8 cellular contexts compared by ENCODE assay signal in the genomic region with DNA sequence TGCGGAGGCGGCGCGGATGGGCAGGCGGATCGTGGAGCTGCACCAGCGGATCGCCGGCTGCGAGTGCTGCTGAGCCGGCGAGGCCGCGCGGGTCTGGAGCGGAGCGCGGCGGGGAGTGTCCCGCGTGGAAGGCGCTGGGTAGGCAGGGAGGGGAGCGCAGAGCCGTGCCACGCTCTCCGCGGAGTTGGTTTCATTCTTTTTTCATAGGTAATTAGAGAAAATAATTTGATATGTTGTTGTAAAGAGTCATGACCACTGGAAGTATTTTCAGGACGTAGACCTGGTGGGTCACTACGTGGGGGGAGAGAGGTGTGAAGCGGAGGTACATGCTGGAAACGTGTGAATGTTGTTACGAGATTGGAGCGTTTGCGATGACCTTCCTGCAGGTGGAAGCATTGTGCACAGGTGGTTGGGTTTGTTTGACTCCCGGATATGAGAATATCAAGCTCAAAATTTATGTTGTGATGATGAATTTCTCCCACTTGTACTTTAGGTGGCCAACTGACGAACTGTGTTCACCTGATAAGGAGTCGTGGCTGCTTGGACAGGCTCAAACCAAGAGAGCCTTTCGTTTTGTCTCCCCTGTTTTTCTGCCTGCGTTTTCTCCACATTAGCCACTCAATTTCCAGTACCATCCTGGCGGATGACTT. TPM values are rescaled to one million over a fixed set of nuclear protein-coding genes. Genes with fewer than 3 reads are reported as not detected.
DNase-seq lines count a peak whose midpoint lies in the region; ATAC-seq and TF ChIP-seq lines count a peak whose summit lies in the region.

No MANE protein-coding gene starts in this region.

- H3K36me3 ChIP-seq in MM.1S (replicated peaks; ENCODE audit: insufficient read depth, low read length) (no peaks in the 10 kb centered on the region), lower lobe of right lung (peaks cover 7% of the 10 kb centered on the region)

- H3K9ac ChIP-seq in MM.1S (ENCODE audit: low read length): peak overlapping the region; percentile 58; the same call in 1 of the 2 replicates

- H3K4me1 Mint-ChIP-seq in stimulated activated naive B cell treated with anti-CD40 and anti-IgM and Interleukin-4, amounts not matched to agents 10 μg/mL and 1 μg/mL and 100 μg/mL, for 72 hours: peaks cover 35 to 51% of the 10 kb centered on the region in 2 donors

- TF ChIP-seq CTCF in GM13977 (IDR thresholded peaks at IDR 0.05; ENCODE audit: extremely low read depth, insufficient read depth, missing control alignments) (peak; percentile 42), HFF-Myc (IDR thresholded peaks at IDR 0.05; ENCODE audit: low read depth, low read length, missing control alignments) (peak; percentile 38), MM.1S (IDR thresholded peaks at IDR 0.05; ENCODE audit: low read length) (peak; percentile 52), VCaP (conservative IDR thresholded peaks at IDR 0.05) (peak; percentile 75), lower lobe of right lung (IDR thresholded peaks at IDR 0.05) (peak; percentile 41)

- peak overlapping the region; percentile 91 to 93 for H3K4me3 Mint-ChIP-seq in stimulated activated naive B cell treated with anti-CD40 and anti-IgM and Interleukin-4, amounts not matched to agents 10 μg/mL and 1 μg/mL and 100 μg/mL, for 72 hours

- in situ Hi-C loops in GM13977 (cut with MboI; ENCODE audit: low pct_unique_long_range_greater_than_20kb, low sequenced_read_pairs, unreplicated experiment): no loop called here

- peaks cover 18% of the 10 kb centered on the region for H3K79me2 ChIP-seq in MM.1S (ENCODE audit: low read length)

- DNase-seq in GM13977 (ENCODE audit: low spot score) (peak; percentile 76), HFF-Myc (ENCODE audit: extremely low read depth, low read depth) (no peak), MM.1S (peak; percentile 68), cerebellum (ENCODE audit: low spot score) (peak; percentile 62), lower lobe of right lung (no peak), GM03348 (ENCODE audit: low spot score) (no peak)
- DNase-seq in stimulated activated naive B cell treated with anti-CD40 and anti-IgM and Interleukin-4, amounts not matched to agents 10 μg/mL and 1 μg/mL and 100 μg/mL, for 72 hours: peak; percentile 9

- H3K27ac Mint-ChIP-seq in stimulated activated naive B cell treated with anti-CD40 and anti-IgM and Interleukin-4, amounts not matched to agents 10 μg/mL and 1 μg/mL and 100 μg/mL, for 72 hours: peak overlapping the region; percentile 99

- peaks cover 5% of the 10 kb centered on the region; the same call in 1 of the 2 replicates for H3K4me1 ChIP-seq in MM.1S (ENCODE audit: low read length)
- peaks cover 30% of the 10 kb centered on the region for H3K4me1 ChIP-seq in lower lobe of right lung

- peak overlapping the region; percentile 79 for H3K4me3 ChIP-seq in HFF-Myc (replicated peaks; ENCODE audit: low read depth, low read length)
- H3K4me3 ChIP-seq in MM.1S (ENCODE audit: low read length): peak overlapping the region; percentile 68
- H3K4me3 ChIP-seq in lower lobe of right lung: peak overlapping the region; percentile 83

- H3K27ac ChIP-seq in MM.1S (ENCODE audit: low read length) (no peak overlapping the region), VCaP (peak overlapping the region; percentile 93), lower lobe of right lung (peak overlapping the region; percentile 78)

- no peaks in the 10 kb centered on the region for H3K9me2 ChIP-seq in MM.1S (replicated peaks; ENCODE audit: insufficient read depth, low read length)

- peak; percentile 17 to 56 for ATAC-seq in lower lobe of right lung
- ATAC-seq in stimulated activated naive B cell treated with anti-CD40 and anti-IgM and Interleukin-4, amounts not matched to agents 10 μg/mL and 1 μg/mL and 100 μg/mL, for 72 hours (replicated peaks): peak; percentile 24 to 28

- no peaks in the 10 kb centered on the region for H3K9me3 Mint-ChIP-seq in stimulated activated naive B cell treated with anti-CD40 and anti-IgM and Interleukin-4, amounts not matched to agents 10 μg/mL and 1 μg/mL and 100 μg/mL, for 72 hours

- H3K27me3 Mint-ChIP-seq in stimulated activated naive B cell treated with anti-CD40 and anti-IgM and Interleukin-4, amounts not matched to agents 10 μg/mL and 1 μg/mL and 100 μg/mL, for 72 hours: no peaks in the 10 kb centered on the region

- H4K20me1 ChIP-seq in MM.1S (ENCODE audit: insufficient read depth, low read length): no peaks in the 10 kb centered on the region

- intact Hi-C loops in lower lobe of right lung (cut with DNase I): no loop called here

- no peaks in the 10 kb centered on the region; the same call in 1 of the 2 replicates for H3K27me3 ChIP-seq in MM.1S (replicated peaks; ENCODE audit: insufficient read depth, low read length)
- no peaks in the 10 kb centered on the region for H3K27me3 ChIP-seq in lower lobe of right lung (ENCODE audit: low read depth)

- peak overlapping the region; percentile 83 for H3K4me2 ChIP-seq in MM.1S (ENCODE audit: low read depth, low read length)

- peaks cover 40 to 58% of the 10 kb centered on the region in 2 donors for H3K36me3 Mint-ChIP-seq in stimulated activated naive B cell treated with anti-CD40 and anti-IgM and Interleukin-4, amounts not matched to agents 10 μg/mL and 1 μg/mL and 100 μg/mL, for 72 hours

- no peaks in the 10 kb centered on the region for H3F3A ChIP-seq in MM.1S (ENCODE audit: insufficient read depth, low read length)

- peak overlapping the region; percentile 46 for H2AFZ ChIP-seq in MM.1S (ENCODE audit: low read length)

- no peaks in the 10 kb centered on the region for H3K9me3 ChIP-seq in MM.1S (replicated peaks; ENCODE audit: insufficient read depth, low read length)
- H3K9me3 ChIP-seq in lower lobe of right lung: no peaks in the 10 kb centered on the region

RNA-seq across cellular contexts. Expression of a gene that starts 19.1 kb away (rescaled TPM):
- total RNA-seq in cerebellum: 0.27 TPM
- 16.1 TPM for total RNA-seq in lower lobe of right lung

RNA-seq across cellular contexts. Expression of a gene that starts 34.1 kb away (rescaled TPM):
- 89.2 TPM for total RNA-seq in cerebellum
- 211 TPM for total RNA-seq in lower lobe of right lung

RNA-seq across cellular contexts. Expression of a gene that starts 35.0 kb away (rescaled TPM):
- total RNA-seq in cerebellum: 61.2 TPM
- total RNA-seq in lower lobe of right lung: 48.8 TPM

RNA-seq across cellular contexts. Expression of a gene that starts 41.3 kb away (rescaled TPM):
- total RNA-seq in cerebellum: 8.3 TPM
- total RNA-seq in lower lobe of right lung: 9.0 TPM

Comparison
In these comparisons a context has a peak if more than half of its experiments do, and no peak if none do; other contexts are left out.
1. DNase-seq: peak in GM13977 (single experiment), MM.1S (single experiment), cerebellum (single experiment) and stimulated activated naive B cell treated with anti-CD40 and anti-IgM and Interleukin-4, amounts not matched to agents 10 μg/mL and 1 μg/mL and 100 μg/mL, for 72 hours (single experiment); none in HFF-Myc (single experiment), lower lobe of right lung (single experiment) and GM03348 (single experiment).
2. RNA of a gene that starts 19.1 kb away (total RNA-seq): 16.1 TPM in lower lobe of right lung (single experiment); 0.27 TPM in cerebellum (single experiment); every median in the first group is over 10 times any median in the second.
3. Peak in every context shown above with its lines, with median percentiles within 50 percentile points of each other: CTCF ChIP-seq and H3K4me3 ChIP-seq.